ENCODE assay signal across 17 cellular contexts in the genomic region with DNA sequence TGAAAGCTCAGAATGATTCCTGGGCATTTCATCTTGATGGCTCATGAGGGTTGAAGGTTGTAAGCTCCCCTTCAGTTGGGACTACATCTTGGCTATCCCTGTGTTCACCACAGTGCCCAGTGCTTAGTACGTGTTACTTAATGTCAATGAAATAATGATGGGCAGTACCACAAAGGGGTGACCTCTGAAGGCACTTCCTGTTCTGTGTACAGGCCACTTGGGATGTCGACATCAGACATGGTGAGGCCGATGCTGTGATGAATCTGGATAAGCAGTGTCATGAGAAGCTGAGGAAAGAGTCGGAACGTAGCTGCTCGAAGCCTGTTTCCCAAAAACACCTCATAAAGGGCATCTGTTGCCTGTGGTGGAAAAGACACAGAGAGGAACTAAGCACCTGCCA.
"Had no signal": no experiment of that assay in that cellular context is flagged by ENCODE, and none has a peak within 500 bp of the region (broad histone marks: within the 10 kb centered on the region; RNA-seq: fewer than 3 reads in every experiment).

No MANE protein-coding gene starts in this region.

- H3K27ac ChIP-seq: adrenal gland, coronary artery, heart right ventricle, ovary, thoracic aorta, vagina had no signal

- DNase-seq: activated B cell treated with CpG ODN at 0.5 μM for 24 hours; activated CD4-positive, alpha-beta T cell treated with anti-CD3 and anti-CD28 coated beads, Interleukin-2, amount 50 U/mL, for 1 hour; activated naive CD4-positive, alpha-beta T cell treated with anti-CD3 and anti-CD28 coated beads, Interleukin-2, amount 50 U/mL, for 16 hours; caudate nucleus; effector CD8-positive, alpha-beta T cell; foreskin melanocyte; heart right ventricle; islet precursor cell; mesendoderm; ovary; stimulated activated CD4-positive, alpha-beta T cell treated with anti-CD3 and anti-CD28 coated beads, Interleukin-4, amount 100 ng/mL, for 4 hours; stimulated activated naive CD8-positive, alpha-beta T cell treated with anti-CD3 and anti-CD28 coated beads, Interleukin-15, amount 100 ng/mL, for 72 hours had no signal

- H3K27me3 ChIP-seq: adrenal gland, heart right ventricle, ovary, vagina had no signal

- H3K4me1 Mint-ChIP-seq: activated B cell treated with CpG ODN at 0.5 μM for 24 hours; stimulated activated naive CD8-positive, alpha-beta T cell treated with anti-CD3 and anti-CD28 coated beads, Interleukin-15, amount 100 ng/mL, for 72 hours had no signal

- ATAC-seq: left lobe of liver; stimulated activated naive CD8-positive, alpha-beta T cell treated with anti-CD3 and anti-CD28 coated beads, Interleukin-15, amount 100 ng/mL, for 72 hours had no signal

- H3K36me3 ChIP-seq: adrenal gland, heart right ventricle, ovary, thoracic aorta, vagina had no signal

- H3K4me3 ChIP-seq: adrenal gland, coronary artery, heart right ventricle, ovary, thoracic aorta, vagina had no signal

- H3K27ac Mint-ChIP-seq: activated B cell treated with CpG ODN at 0.5 μM for 24 hours; stimulated activated naive CD8-positive, alpha-beta T cell treated with anti-CD3 and anti-CD28 coated beads, Interleukin-15, amount 100 ng/mL, for 72 hours had no signal

- H3K9me3 Mint-ChIP-seq: activated B cell treated with CpG ODN at 0.5 μM for 24 hours; stimulated activated naive CD8-positive, alpha-beta T cell treated with anti-CD3 and anti-CD28 coated beads, Interleukin-15, amount 100 ng/mL, for 72 hours had no signal

- H3K27me3 Mint-ChIP-seq: activated B cell treated with CpG ODN at 0.5 μM for 24 hours; stimulated activated naive CD8-positive, alpha-beta T cell treated with anti-CD3 and anti-CD28 coated beads, Interleukin-15, amount 100 ng/mL, for 72 hours had no signal

- H3K9me3 ChIP-seq: adrenal gland, heart right ventricle, ovary, thoracic aorta, vagina had no signal

- H3K4me1 ChIP-seq: adrenal gland, vagina had no signal

- H3K4me3 Mint-ChIP-seq: activated B cell treated with CpG ODN at 0.5 μM for 24 hours; stimulated activated naive CD8-positive, alpha-beta T cell treated with anti-CD3 and anti-CD28 coated beads, Interleukin-15, amount 100 ng/mL, for 72 hours had no signal
